26 cellular contexts compared by ENCODE assay signal in genomic region chr14:104913413-104913812, GRCh38. TPM values are rescaled to one million over a fixed set of nuclear protein-coding genes. Genes with fewer than 3 reads are reported as not detected.
DNase-seq lines count a peak whose midpoint lies in the region; ATAC-seq lines count a peak whose summit lies in the region.
"Had no signal": no experiment of that assay in that cellular context is flagged by ENCODE, and none has a peak within 500 bp of the region (broad histone marks: within the 10 kb centered on the region; RNA-seq: fewer than 3 reads in every experiment).

No MANE protein-coding gene starts in this region.

- DNase-seq in left ventricle myocardium superior (no peak), cardiac septum (ENCODE audit: low spot score) (no peak), NCI-H2107 (lab: John Stamatoyannopoulos, UW) (peak; percentile 91), NCI-H524 treated with DMSO at 0.1 percent for 48 hours (lab: John Stamatoyannopoulos, UW) (peak; percentile 100), 8988T (no peak), NCI-H1694 treated with DMSO at 0.1 percent for 48 hours (lab: John Stamatoyannopoulos, UW) (no peak), NCI-H526 (lab: John Stamatoyannopoulos, UW) (no peak)
- DNase-seq: activated CD4-positive, alpha-beta T cell treated with anti-CD3 and anti-CD28 coated beads for 4 hours; activated CD8-positive, alpha-beta memory T cell treated with anti-CD3 and anti-CD28 coated beads for 24 hours; activated T-cell treated with anti-CD3 and anti-CD28 coated beads for 4 hours; colonic mucosa; effector CD4-positive, alpha-beta T cell; hypothalamus; KG1; left colon; NCI-H146; Peyer's patch; psoas muscle; stimulated activated CD4-positive, alpha-beta T cell treated with anti-CD3 and anti-CD28 coated beads, Interleukin-15, amount 100 ng/mL, for 24 hours; stimulated activated CD4-positive, alpha-beta T cell treated with anti-CD3 and anti-CD28 coated beads, Interleukin-4, amount 100 ng/mL, for 4 hours; tibial artery had no signal

- intact Hi-C loops in left ventricle myocardium superior (cut with micrococcal nuclease) (no loop called here), cardiac septum (cut with DNase I) (no loop called here)

- peak; percentile 86 for ATAC-seq in left ventricle myocardium superior
- ATAC-seq: HCT116, left colon, psoas muscle had no signal

RNA-seq across cellular contexts. Expression of gene PLD4, which starts 11.3 kb away (rescaled TPM):
- total RNA-seq in left ventricle myocardium superior (0.27 TPM), cardiac septum (0.51 TPM)
- total RNA-seq: ascending aorta, glomerular endothelial cell, MCF 10A, NCI-H460 had no signal

RNA-seq across cellular contexts. Expression of gene CEP170B, which starts 48.3 kb away (rescaled TPM):
- total RNA-seq in left ventricle myocardium superior (10.7 TPM), cardiac septum (19.2 TPM)

Comparison
In these comparisons a context has a peak if more than half of its experiments do, and no peak if none do; other contexts are left out.
1. DNase-seq: peak in NCI-H2107 (single experiment) and NCI-H524 treated with DMSO at 0.1 percent for 48 hours (single experiment); none in left ventricle myocardium superior (single experiment), cardiac septum (single experiment), 8988T (single experiment), NCI-H1694 treated with DMSO at 0.1 percent for 48 hours (single experiment) and NCI-H526 (0 of 2).